In the genomic region with DNA sequence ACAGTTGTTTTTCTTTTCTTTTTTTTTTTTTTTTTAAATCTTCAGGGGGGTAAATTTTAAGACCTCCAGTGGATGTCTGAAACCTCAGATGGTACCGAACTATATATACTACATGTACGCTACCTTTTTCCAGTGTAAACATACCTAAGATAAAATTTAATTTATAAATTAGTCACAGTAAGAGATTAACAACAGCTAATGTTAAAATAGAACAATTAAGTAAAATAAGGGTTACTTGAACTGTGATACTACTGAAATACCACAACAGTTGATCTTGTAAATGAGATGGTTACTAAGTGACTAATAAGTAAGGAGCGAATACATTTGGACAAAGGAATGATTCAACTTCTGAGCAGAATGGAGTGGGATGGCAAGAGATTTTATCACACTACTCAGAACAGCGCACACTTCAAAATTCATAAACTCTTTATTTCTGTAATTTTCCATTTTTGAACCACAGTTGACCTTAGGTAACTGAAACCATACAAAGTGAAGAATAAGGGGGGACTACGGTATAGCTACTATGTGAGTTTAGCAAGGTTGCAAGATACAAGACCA, we compare ENCODE assay signal across 1 cellular context.
TF ChIP-seq lines count a peak whose summit lies in the region.

No MANE protein-coding gene starts in this region.

TF ChIP-seq in A549, 52 proteins besides CTCF, POLR2A, EP300 and RAD21:
- TF ChIP-seq GATA3 (IDR thresholded peaks at IDR 0.05; ENCODE audit: borderline replicate concordance) (peak; percentile 43; the same call in 1 of the 2 replicates), HOXB13 (CRISPR knock-in tag; IDR thresholded peaks at IDR 0.05; ENCODE audit: low read depth) (no peak)
